1 cellular context compared by ENCODE assay signal in the genomic region with DNA sequence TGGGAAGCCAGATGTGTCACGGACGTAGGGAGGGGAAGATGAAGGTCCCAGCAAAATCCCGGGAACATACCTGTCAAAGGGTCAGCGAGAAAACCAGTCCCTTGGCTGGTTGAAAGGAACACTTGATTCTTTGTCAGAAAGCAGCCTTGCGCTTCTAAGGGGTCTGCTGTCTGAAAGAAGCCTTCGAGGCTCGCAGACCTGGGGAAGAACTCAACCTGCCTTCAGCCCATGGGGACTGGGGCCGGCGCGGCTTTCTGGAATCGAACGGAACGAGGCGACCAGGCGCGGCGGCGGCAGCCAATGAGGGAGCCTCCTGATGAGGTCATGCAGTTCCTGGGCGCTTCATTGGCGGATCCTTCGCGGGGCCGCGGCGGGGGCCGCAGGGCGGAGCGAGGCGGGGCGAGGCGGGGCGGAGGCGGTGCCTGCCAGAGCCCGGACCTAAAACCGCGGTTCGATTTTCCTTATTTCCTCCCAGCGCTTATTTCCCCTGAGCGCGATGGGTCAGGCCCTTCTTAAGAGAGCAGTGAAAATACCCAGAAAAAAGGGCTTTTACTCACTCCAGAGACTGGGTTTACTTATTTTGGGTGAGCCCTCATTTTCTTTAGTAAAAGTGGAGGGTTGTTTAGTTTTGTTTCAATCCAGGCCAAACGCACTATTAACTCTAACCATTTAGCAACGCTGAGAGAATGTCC.
A peak's percentile ranks its signal among the peaks of the same experiment; 100 is the strongest.
TF ChIP-seq lines count a peak whose summit lies in the region.

No MANE protein-coding gene starts in this region.

TF ChIP-seq in HepG2, 621 proteins besides CTCF, POLR2A, EP300 and RAD21 (continued from another document):
- TF ChIP-seq, protein P1, sequence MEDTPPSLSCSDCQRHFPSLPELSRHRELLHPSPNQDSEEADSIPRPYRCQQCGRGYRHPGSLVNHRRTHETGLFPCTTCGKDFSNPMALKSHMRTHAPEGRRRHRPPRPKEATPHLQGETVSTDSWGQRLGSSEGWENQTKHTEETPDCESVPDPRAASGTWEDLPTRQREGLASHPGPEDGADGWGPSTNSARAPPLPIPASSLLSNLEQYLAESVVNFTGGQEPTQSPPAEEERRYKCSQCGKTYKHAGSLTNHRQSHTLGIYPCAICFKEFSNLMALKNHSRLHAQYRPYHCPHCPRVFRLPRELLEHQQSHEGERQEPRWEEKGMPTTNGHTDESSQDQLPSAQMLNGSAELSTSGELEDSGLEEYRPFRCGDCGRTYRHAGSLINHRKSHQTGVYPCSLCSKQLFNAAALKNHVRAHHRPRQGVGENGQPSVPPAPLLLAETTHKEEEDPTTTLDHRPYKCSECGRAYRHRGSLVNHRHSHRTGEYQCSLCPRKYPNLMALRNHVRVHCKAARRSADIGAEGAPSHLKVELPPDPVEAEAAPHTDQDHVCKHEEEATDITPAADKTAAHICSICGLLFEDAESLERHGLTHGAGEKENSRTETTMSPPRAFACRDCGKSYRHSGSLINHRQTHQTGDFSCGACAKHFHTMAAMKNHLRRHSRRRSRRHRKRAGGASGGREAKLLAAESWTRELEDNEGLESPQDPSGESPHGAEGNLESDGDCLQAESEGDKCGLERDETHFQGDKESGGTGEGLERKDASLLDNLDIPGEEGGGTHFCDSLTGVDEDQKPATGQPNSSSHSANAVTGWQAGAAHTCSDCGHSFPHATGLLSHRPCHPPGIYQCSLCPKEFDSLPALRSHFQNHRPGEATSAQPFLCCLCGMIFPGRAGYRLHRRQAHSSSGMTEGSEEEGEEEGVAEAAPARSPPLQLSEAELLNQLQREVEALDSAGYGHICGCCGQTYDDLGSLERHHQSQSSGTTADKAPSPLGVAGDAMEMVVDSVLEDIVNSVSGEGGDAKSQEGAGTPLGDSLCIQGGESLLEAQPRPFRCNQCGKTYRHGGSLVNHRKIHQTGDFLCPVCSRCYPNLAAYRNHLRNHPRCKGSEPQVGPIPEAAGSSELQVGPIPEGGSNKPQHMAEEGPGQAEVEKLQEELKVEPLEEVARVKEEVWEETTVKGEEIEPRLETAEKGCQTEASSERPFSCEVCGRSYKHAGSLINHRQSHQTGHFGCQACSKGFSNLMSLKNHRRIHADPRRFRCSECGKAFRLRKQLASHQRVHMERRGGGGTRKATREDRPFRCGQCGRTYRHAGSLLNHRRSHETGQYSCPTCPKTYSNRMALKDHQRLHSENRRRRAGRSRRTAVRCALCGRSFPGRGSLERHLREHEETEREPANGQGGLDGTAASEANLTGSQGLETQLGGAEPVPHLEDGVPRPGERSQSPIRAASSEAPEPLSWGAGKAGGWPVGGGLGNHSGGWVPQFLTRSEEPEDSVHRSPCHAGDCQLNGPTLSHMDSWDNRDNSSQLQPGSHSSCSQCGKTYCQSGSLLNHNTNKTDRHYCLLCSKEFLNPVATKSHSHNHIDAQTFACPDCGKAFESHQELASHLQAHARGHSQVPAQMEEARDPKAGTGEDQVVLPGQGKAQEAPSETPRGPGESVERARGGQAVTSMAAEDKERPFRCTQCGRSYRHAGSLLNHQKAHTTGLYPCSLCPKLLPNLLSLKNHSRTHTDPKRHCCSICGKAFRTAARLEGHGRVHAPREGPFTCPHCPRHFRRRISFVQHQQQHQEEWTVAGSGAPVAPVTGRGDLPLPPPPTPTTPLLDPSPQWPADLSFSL (CRISPR knock-in tag; IDR thresholded peaks at IDR 0.05), result no peak
- TF ChIP-seq IRX3 (CRISPR knock-in tag; IDR thresholded peaks at IDR 0.05; ENCODE audit: borderline replicate concordance, low read depth) (peak; percentile 54; the same call in 1 of the 2 replicates), FOXJ3 (CRISPR knock-in tag; IDR thresholded peaks at IDR 0.05; ENCODE audit: borderline replicate concordance) (no peak), HDAC6 (IDR thresholded peaks at IDR 0.05; ENCODE audit: low read depth, low read length) (no peak), NR3C1 (CRISPR knock-in tag; IDR thresholded peaks at IDR 0.05) (no peak), ZNF101 (CRISPR knock-in tag; IDR thresholded peaks at IDR 0.05; ENCODE audit: borderline replicate concordance, low read depth) (no peak), KLF13 (CRISPR knock-in tag; IDR thresholded peaks at IDR 0.05) (no peak), SNAPC2 (CRISPR knock-in tag; IDR thresholded peaks at IDR 0.05) (0 out of 2 replicates have a peak, but pooled peaks have one; percentile 73), NFE2L1 (CRISPR knock-in tag; IDR thresholded peaks at IDR 0.05; ENCODE audit: borderline replicate concordance) (no peak), GABPB1 (CRISPR knock-in tag; IDR thresholded peaks at IDR 0.05) (peak; percentile 69; the same call in 1 of the 2 replicates), CREM (IDR thresholded peaks at IDR 0.05) (no peak), CREM (CRISPR knock-in tag; IDR thresholded peaks at IDR 0.05) (no peak), NCOA2 (CRISPR knock-in tag; IDR thresholded peaks at IDR 0.05) (no peak), XRCC5 (optimal IDR thresholded peaks at IDR 0.05; ENCODE audit: low read length) (no peak), ZNF530 (CRISPR knock-in tag; IDR thresholded peaks at IDR 0.05; ENCODE audit: low read depth) (no peak), SOX5 (CRISPR knock-in tag; IDR thresholded peaks at IDR 0.05; ENCODE audit: borderline replicate concordance) (no peak), SP140L (CRISPR knock-in tag; IDR thresholded peaks at IDR 0.05; ENCODE audit: borderline replicate concordance) (no peak), ZFP41 (CRISPR knock-in tag; IDR thresholded peaks at IDR 0.05; ENCODE audit: borderline replicate concordance) (no peak), ZFP36L1 (CRISPR knock-in tag; IDR thresholded peaks at IDR 0.05) (peak; percentile 85; the same call in 1 of the 2 replicates), TAF15 (IDR thresholded peaks at IDR 0.05; ENCODE audit: low read depth, low read length, poor library complexity, severe bottlenecking) (no peak), ZNF781 (CRISPR knock-in tag; IDR thresholded peaks at IDR 0.05; ENCODE audit: borderline replicate concordance, not compliant biosample characterization) (no peak), ZNF234 (CRISPR knock-in tag; conservative IDR thresholded peaks at IDR 0.05) (no peak), MEF2D (CRISPR knock-in tag; IDR thresholded peaks at IDR 0.05) (no peak), SCMH1 (CRISPR knock-in tag; IDR thresholded peaks at IDR 0.05; ENCODE audit: borderline replicate concordance) (no peak), FIP1L1 (IDR thresholded peaks at IDR 0.05; ENCODE audit: borderline replicate concordance, insufficient read depth, low read depth, low read length) (no peak), SALL1 (CRISPR knock-in tag; IDR thresholded peaks at IDR 0.05) (peak; percentile 64), PHF20 (CRISPR knock-in tag; IDR thresholded peaks at IDR 0.05) (peak; percentile 33; the same call in 1 of the 2 replicates), ATM (IDR thresholded peaks at IDR 0.05; ENCODE audit: borderline replicate concordance) (no peak), RBAK (CRISPR knock-in tag; IDR thresholded peaks at IDR 0.05) (no peak), ZNF510 (CRISPR knock-in tag; IDR thresholded peaks at IDR 0.05; ENCODE audit: low read depth) (no peak)
- TF ChIP-seq, protein P2, sequence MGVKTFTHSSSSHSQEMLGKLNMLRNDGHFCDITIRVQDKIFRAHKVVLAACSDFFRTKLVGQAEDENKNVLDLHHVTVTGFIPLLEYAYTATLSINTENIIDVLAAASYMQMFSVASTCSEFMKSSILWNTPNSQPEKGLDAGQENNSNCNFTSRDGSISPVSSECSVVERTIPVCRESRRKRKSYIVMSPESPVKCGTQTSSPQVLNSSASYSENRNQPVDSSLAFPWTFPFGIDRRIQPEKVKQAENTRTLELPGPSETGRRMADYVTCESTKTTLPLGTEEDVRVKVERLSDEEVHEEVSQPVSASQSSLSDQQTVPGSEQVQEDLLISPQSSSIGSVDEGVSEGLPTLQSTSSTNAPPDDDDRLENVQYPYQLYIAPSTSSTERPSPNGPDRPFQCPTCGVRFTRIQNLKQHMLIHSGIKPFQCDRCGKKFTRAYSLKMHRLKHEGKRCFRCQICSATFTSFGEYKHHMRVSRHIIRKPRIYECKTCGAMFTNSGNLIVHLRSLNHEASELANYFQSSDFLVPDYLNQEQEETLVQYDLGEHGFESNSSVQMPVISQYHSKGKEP (CRISPR knock-in tag; IDR thresholded peaks at IDR 0.05), result no peak
- TF ChIP-seq, protein P3, sequence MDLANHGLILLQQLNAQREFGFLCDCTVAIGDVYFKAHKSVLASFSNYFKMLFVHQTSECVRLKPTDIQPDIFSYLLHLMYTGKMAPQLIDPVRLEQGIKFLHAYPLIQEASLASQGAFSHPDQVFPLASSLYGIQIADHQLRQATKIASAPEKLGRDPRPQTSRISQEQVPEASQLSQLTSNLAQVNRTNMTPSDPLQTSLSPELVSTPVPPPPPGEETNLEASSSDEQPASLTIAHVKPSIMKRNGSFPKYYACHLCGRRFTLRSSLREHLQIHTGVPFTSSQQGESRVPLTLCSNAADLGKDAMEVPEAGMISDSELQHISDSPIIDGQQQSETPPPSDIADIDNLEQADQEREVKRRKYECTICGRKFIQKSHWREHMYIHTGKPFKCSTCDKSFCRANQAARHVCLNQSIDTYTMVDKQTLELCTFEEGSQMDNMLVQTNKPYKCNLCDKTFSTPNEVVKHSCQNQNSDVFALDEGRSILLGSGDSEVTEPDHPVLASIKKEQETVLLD (CRISPR knock-in tag; IDR thresholded peaks at IDR 0.05; ENCODE audit: low read depth), result no peak
- TF ChIP-seq, protein P4, sequence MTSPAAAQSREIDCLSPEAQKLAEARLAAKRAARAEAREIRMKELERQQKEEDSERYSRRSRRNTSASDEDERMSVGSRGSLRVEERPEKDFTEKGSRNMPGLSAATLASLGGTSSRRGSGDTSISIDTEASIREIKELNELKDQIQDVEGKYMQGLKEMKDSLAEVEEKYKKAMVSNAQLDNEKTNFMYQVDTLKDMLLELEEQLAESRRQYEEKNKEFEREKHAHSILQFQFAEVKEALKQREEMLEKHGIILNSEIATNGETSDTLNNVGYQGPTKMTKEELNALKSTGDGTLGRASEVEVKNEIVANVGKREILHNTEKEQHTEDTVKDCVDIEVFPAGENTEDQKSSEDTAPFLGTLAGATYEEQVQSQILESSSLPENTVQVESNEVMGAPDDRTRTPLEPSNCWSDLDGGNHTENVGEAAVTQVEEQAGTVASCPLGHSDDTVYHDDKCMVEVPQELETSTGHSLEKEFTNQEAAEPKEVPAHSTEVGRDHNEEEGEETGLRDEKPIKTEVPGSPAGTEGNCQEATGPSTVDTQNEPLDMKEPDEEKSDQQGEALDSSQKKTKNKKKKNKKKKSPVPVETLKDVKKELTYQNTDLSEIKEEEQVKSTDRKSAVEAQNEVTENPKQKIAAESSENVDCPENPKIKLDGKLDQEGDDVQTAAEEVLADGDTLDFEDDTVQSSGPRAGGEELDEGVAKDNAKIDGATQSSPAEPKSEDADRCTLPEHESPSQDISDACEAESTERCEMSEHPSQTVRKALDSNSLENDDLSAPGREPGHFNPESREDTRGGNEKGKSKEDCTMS (CRISPR knock-in tag; conservative IDR thresholded peaks at IDR 0.05), result no peak
- TF ChIP-seq, protein P5, sequence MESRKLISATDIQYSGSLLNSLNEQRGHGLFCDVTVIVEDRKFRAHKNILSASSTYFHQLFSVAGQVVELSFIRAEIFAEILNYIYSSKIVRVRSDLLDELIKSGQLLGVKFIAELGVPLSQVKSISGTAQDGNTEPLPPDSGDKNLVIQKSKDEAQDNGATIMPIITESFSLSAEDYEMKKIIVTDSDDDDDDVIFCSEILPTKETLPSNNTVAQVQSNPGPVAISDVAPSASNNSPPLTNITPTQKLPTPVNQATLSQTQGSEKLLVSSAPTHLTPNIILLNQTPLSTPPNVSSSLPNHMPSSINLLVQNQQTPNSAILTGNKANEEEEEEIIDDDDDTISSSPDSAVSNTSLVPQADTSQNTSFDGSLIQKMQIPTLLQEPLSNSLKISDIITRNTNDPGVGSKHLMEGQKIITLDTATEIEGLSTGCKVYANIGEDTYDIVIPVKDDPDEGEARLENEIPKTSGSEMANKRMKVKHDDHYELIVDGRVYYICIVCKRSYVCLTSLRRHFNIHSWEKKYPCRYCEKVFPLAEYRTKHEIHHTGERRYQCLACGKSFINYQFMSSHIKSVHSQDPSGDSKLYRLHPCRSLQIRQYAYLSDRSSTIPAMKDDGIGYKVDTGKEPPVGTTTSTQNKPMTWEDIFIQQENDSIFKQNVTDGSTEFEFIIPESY (CRISPR knock-in tag; IDR thresholded peaks at IDR 0.05), result no peak
- TF ChIP-seq, protein P6, sequence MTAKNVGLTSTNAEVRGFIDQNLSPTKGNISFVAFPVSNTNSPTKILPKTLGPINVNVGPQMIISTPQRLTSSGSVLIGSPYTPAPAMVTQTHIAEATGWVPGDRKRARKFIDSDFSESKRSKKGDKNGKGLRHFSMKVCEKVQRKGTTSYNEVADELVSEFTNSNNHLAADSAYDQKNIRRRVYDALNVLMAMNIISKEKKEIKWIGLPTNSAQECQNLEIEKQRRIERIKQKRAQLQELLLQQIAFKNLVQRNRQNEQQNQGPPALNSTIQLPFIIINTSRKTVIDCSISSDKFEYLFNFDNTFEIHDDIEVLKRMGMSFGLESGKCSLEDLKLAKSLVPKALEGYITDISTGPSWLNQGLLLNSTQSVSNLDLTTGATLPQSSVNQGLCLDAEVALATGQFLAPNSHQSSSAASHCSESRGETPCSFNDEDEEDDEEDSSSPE (CRISPR knock-in tag; IDR thresholded peaks at IDR 0.05), result peak; percentile 94
- TF ChIP-seq, protein P7, sequence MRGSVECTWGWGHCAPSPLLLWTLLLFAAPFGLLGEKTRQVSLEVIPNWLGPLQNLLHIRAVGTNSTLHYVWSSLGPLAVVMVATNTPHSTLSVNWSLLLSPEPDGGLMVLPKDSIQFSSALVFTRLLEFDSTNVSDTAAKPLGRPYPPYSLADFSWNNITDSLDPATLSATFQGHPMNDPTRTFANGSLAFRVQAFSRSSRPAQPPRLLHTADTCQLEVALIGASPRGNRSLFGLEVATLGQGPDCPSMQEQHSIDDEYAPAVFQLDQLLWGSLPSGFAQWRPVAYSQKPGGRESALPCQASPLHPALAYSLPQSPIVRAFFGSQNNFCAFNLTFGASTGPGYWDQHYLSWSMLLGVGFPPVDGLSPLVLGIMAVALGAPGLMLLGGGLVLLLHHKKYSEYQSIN (CRISPR knock-in tag; IDR thresholded peaks at IDR 0.05; ENCODE audit: borderline replicate concordance), result no peak
TF ChIP-seq in HepG2: peak in this region for 96.
